In the genomic region with DNA sequence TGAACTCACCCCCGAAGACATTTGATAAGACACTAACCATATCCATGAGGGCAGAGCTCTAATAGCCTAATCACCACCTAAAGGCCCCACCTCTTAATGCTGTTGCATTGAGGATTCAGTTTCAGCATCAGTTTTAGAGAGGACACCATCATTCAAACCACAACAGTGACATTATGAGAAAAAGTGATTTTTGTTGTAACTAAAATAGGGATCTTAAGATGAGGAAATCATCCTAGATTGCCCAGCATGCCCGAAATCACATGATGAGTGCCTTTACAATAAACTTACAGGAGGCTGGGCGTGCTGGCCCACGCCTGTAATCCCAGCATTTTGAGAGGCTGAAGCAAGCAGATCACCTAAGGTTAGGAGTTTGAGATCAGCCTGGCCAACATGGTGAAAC, we compare ENCODE assay signal across 20 cellular contexts. TPM values are rescaled to one million over a fixed set of nuclear protein-coding genes. Genes with fewer than 3 reads are reported as not detected.
DNase-seq lines count a peak whose midpoint lies in the region; ATAC-seq and TF ChIP-seq lines count a peak whose summit lies in the region.
"Had no signal": no experiment of that assay in that cellular context is flagged by ENCODE, and none has a peak within 500 bp of the region (broad histone marks: within the 10 kb centered on the region; RNA-seq: fewer than 3 reads in every experiment).

No MANE protein-coding gene starts in this region.

- intact Hi-C loops in left lung (cut with DNase I) = no loop called here
- intact Hi-C loops in sciatic nerve (cut with DNase I) = no loop called here

- H3K9me3 ChIP-seq in left lung (no peaks in the 10 kb centered on the region), upper lobe of left lung (no peaks in the 10 kb centered on the region)
- H3K9me3 ChIP-seq: HAP-1, SK-N-SH had no signal

- H3K27me3 ChIP-seq in left lung (no peaks in the 10 kb centered on the region), upper lobe of left lung (no peaks in the 10 kb centered on the region)

- TF ChIP-seq POLR2A in upper lobe of left lung (IDR thresholded peaks at IDR 0.05) = no peak

- TF ChIP-seq EP300 in upper lobe of left lung (IDR thresholded peaks at IDR 0.05) = no peak

- H3K4me1 ChIP-seq in left lung (peaks cover 0 to 27% of the 10 kb centered on the region in 2 donors), upper lobe of left lung (no peaks in the 10 kb centered on the region)
- H3K4me1 ChIP-seq: HAP-1 had no signal

- ATAC-seq in left lung = peak; percentile 35
- peak; percentile 15 to 26 for ATAC-seq in upper lobe of left lung (ENCODE audit: low FRiP score in 2 of 2)
- ATAC-seq in GM19467 (IDR thresholded peaks at IDR 0.05; ENCODE audit: unreplicated experiment) = no peak
- ATAC-seq in sciatic nerve = no peak
- ATAC-seq: CD8-positive, alpha-beta T cell had no signal

- no peaks in the 10 kb centered on the region for H3K36me3 ChIP-seq in left lung
- H3K36me3 ChIP-seq in upper lobe of left lung = no peaks in the 10 kb centered on the region
- H3K36me3 ChIP-seq: HAP-1 had no signal

- DNase-seq in SIG-M5 treated with dmso at 0.1 percent for 504 hours (lab: John Stamatoyannopoulos, UW; ENCODE audit: unreplicated experiment) = peak; percentile 53
- DNase-seq in SIG-M5 (lab: John Stamatoyannopoulos, UW) = no peak
- peak; percentile 42 to 58 for DNase-seq in NOMO-1 (lab: John Stamatoyannopoulos, UW; ENCODE audit: unreplicated experiment in 2 of 2)
- no peak for DNase-seq in left lung
- DNase-seq in upper lobe of left lung = no peak
- no peak for DNase-seq in sciatic nerve (ENCODE audit: low spot score)
- DNase-seq in occipital lobe (lab: John Stamatoyannopoulos, UW) = no peak
- DNase-seq: 8988T; Calu3; CD8-positive, alpha-beta T cell; EL; GM23248; MM.1S; NCI-H1417; NCI-H187; NCI-H226; Right ventricle myocardium superior had no signal

- H3K4me3 ChIP-seq in left lung (no peak overlapping the region), upper lobe of left lung (no peak overlapping the region)
- H3K4me3 ChIP-seq: GM23248, HAP-1 had no signal

- no peak for TF ChIP-seq CTCF in left lung (IDR thresholded peaks at IDR 0.05)
- TF ChIP-seq CTCF in upper lobe of left lung (IDR thresholded peaks at IDR 0.05) = no peak

- peak overlapping the region in 1 of 2 donors; percentile 87 for H3K27ac ChIP-seq in left lung
- peak overlapping the region in 3 of 4 donors; percentile 26 to 48 (median 34) for H3K27ac ChIP-seq in upper lobe of left lung
- H3K27ac ChIP-seq: GM23248 had no signal

- WGBS in upper lobe of left lung, 2 donors = 61 to 77% methylated on average over 4 of the region's 4 CpGs

RNA-seq across cellular contexts. Expression of a gene that starts 9.7 kb away (rescaled TPM):
- total RNA-seq in left lung = 10 to 100 TPM in 1 of 2 donors, 1 to 10 TPM in 1; 1.0 to 17.6 TPM
- total RNA-seq in upper lobe of left lung = 1 to 10 TPM; 4.1 to 8.3 (median 6.5) TPM
- total RNA-seq in sciatic nerve = 2.0 TPM
- 8.9 TPM for total RNA-seq in occipital lobe
- total RNA-seq: Calu3; CD8-positive, alpha-beta T cell; GM23248 had no signal

RNA-seq across cellular contexts. Expression of a gene that starts 19.8 kb away (rescaled TPM):
- 10 to 100 TPM; 29.6 to 38.2 TPM for total RNA-seq in left lung
- 10 to 100 TPM; 21.0 to 58.7 (median 32.8) TPM for total RNA-seq in upper lobe of left lung
- total RNA-seq in sciatic nerve = 31.9 TPM
- total RNA-seq in occipital lobe = 39.5 TPM

Comparison
In these comparisons a context has a peak if more than half of its experiments do, and no peak if none do; other contexts are left out.
1. DNase-seq: peak in SIG-M5 treated with dmso at 0.1 percent for 504 hours (single experiment) and NOMO-1 (2 of 2); none in SIG-M5 (single experiment), left lung (0 of 2), upper lobe of left lung (0 of 2), sciatic nerve (single experiment) and occipital lobe (single experiment).
2. ATAC-seq: peak in left lung (single experiment) and upper lobe of left lung (2 of 2); none in GM19467 (single experiment) and sciatic nerve (single experiment).